In genomic region chr18:37248281-37248680, GRCh38 we compare ENCODE assay signal across 18 cellular contexts.
DNase-seq lines count a peak whose midpoint lies in the region; ATAC-seq and TF ChIP-seq lines count a peak whose summit lies in the region.
"Had no signal": no experiment of that assay in that cellular context is flagged by ENCODE, and none has a peak within 500 bp of the region (broad histone marks: within the 10 kb centered on the region; RNA-seq: fewer than 3 reads in every experiment).

No MANE protein-coding gene starts in this region.

- H3K4me1 ChIP-seq in upper lobe of right lung: no peaks in the 10 kb centered on the region
- H3K4me1 ChIP-seq: BE2C, HAP-1 had no signal

- no peak overlapping the region for H3K27ac ChIP-seq in upper lobe of right lung

- H3K36me3 ChIP-seq in GM06990 (ENCODE audit: control insufficient read depth, insufficient read depth, low read length) (no peaks in the 10 kb centered on the region), H7 (replicated peaks; ENCODE audit: control insufficient read depth, insufficient read depth, low read length) (no peaks in the 10 kb centered on the region), upper lobe of right lung (no peaks in the 10 kb centered on the region)
- H3K36me3 ChIP-seq: BE2C, HAP-1 had no signal

- H3K4me3 ChIP-seq in GM06990 (replicated peaks; ENCODE audit: low read depth, low read length): no peak overlapping the region
- no peak overlapping the region for H3K4me3 ChIP-seq in H7 (ENCODE audit: insufficient read depth, low read depth, low read length)
- no peak overlapping the region for H3K4me3 ChIP-seq in upper lobe of right lung
- H3K4me3 ChIP-seq: HAP-1 had no signal

- H3K9me3 ChIP-seq in upper lobe of right lung: no peaks in the 10 kb centered on the region
- H3K9me3 ChIP-seq: BE2C, HAP-1 had no signal

- H3K27me3 ChIP-seq in GM06990 (replicated peaks; ENCODE audit: control insufficient read depth, insufficient read depth, low read length) (no peaks in the 10 kb centered on the region; the same call in 1 of the 2 replicates), H7 (ENCODE audit: control insufficient read depth, insufficient read depth, low read length) (peaks cover 26% of the 10 kb centered on the region), upper lobe of right lung (peaks cover 17% of the 10 kb centered on the region)
- H3K27me3 ChIP-seq: BE2C had no signal

- peak; percentile 4 for ATAC-seq in upper lobe of right lung
- no peak for ATAC-seq in HG03469 (IDR thresholded peaks at IDR 0.05; ENCODE audit: unreplicated experiment)

- TF ChIP-seq CTCF in GM06990 (IDR thresholded peaks at IDR 0.05; ENCODE audit: insufficient read depth, low read length, poor library complexity, severe bottlenecking): peak; percentile 2
- TF ChIP-seq CTCF in upper lobe of right lung (IDR thresholded peaks at IDR 0.05): no peak

- intact Hi-C loops in upper lobe of right lung (cut with DNase I): no loop called here

- DNase-seq in GM06990 (ENCODE audit: extremely low read depth, insufficient read length) (no peak), H7 (peak; percentile 64), mesenteric fat pad (ENCODE audit: low spot score) (peak; percentile 59), upper lobe of right lung (peak; percentile 28)
- no peak for DNase-seq in effector CD4-positive, alpha-beta T cell
- DNase-seq: ACHN; BE2C; C1 segment of cervical spinal cord; CD4-positive, CD25-positive, alpha-beta regulatory T cell; CD8-positive, alpha-beta memory T cell; COR-L47; DMS 273 treated with DMSO at 0.1 percent for 48 hours; DMS53; DND-41; EL; HFFc6 had no signal

Comparison
In these comparisons a context has a peak if more than half of its experiments do, and no peak if none do; other contexts are left out.
1. DNase-seq: peak in H7 (single experiment), mesenteric fat pad (single experiment) and upper lobe of right lung (single experiment); none in GM06990 (single experiment) and effector CD4-positive, alpha-beta T cell (single experiment).